ENCODE assay signal across 8 cellular contexts in the genomic region with DNA sequence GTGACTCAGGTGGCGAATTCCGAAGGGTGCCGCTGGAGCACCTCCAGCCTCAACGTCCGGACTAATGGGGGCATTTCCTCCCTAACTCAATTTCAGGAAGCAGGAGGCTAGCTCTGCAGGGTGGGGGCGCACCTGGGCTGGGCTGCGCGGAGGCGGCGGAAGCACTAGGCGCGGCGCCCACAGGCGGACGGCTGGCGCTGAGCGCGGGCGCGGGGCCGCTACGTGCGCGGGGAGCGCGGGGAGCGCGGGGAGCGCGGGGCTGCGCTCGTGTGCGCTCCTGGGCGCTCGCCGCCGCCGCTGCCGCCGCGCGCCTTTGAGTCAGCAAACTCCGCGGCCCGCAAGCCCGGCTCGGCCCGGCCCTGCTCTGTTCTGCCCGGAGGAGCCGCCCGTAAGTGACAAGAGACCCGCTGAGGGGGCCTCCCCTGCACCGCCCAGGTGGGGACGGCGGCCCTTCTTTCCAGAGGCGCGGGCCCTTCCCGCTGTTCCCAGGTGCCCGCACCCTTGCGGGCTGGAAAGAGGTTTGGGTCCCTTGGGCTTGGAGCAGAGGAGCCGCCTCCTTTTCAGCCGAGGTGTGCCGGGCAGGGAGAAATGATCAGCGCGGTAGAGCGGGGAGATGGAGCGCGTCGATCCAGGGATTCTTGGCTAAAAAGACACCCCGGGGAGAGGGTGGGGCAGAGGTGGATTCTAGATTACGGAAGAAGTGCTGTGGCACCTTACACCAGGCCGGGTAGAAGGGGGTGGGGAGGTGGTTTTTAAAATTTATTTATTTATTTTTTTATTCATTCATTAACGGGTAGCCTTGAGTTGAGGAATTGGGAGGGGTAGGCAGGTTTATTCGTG. TPM values are rescaled to one million over a fixed set of nuclear protein-coding genes. Genes with fewer than 3 reads are reported as not detected.
DNase-seq lines count a peak whose midpoint lies in the region; ATAC-seq and TF ChIP-seq lines count a peak whose summit lies in the region.

A gene with protein sequence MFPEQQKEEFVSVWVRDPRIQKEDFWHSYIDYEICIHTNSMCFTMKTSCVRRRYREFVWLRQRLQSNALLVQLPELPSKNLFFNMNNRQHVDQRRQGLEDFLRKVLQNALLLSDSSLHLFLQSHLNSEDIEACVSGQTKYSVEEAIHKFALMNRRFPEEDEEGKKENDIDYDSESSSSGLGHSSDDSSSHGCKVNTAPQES (plus strand): TSS at position 164 of the 840 bp plus-strand sequence. CDS start 54,581 bp downstream, outside the sequence.

- H3K4me3 ChIP-seq in lower leg skin (ENCODE audit: low read depth, poor library complexity, severe bottlenecking): peak within 1 kb of the TSS; percentile 31

- peak; percentile 76 for ATAC-seq in GM18498 (IDR thresholded peaks at IDR 0.05; ENCODE audit: unreplicated experiment)
- peak; percentile 62 for ATAC-seq in HG02884 (IDR thresholded peaks at IDR 0.05; ENCODE audit: unreplicated experiment)

- 1 to 3% methylated on average over 20 to 40 of the region's 74 CpGs for WGBS in lower leg skin, 2 donors

- intact Hi-C loops in lower leg skin (cut with DNase I; ENCODE audit: low total_unique reads): no loop called here

- TF ChIP-seq POLR2A in lower leg skin (IDR thresholded peaks at IDR 0.05): no peak

- DNase-seq in NCI-H1930 (lab: John Stamatoyannopoulos, UW): peak; percentile 55 to 80
- peak; percentile 25 to 70 (median 48) for DNase-seq in activated CD4-positive, CD25-positive, alpha-beta regulatory T cell (lab: John Stamatoyannopoulos, UW)
- peak; percentile 64 for DNase-seq in cerebellar cortex (ENCODE audit: low spot score)
- DNase-seq in lower leg skin (ENCODE audit: low spot score in 2 of 2): peak in 1 of 2 donors; percentile 84
- peak; percentile 22 to 40 (median 29) for DNase-seq in stimulated activated CD4-positive, alpha-beta T cell treated with anti-CD3 and anti-CD28 coated beads, TNF-alpha, amount 100 ng/mL, for 1 hour (ENCODE audit: low read depth in 3 of 3, low spot score in 1 of 3)
- DNase-seq in superior temporal gyrus (ENCODE audit: extremely low spot score): no peak

- TF ChIP-seq CTCF in lower leg skin (IDR thresholded peaks at IDR 0.05): no peak

RNA-seq across cellular contexts. Expression of the gene that starts here (rescaled TPM):
- total RNA-seq in lower leg skin: 1 to 10 TPM; 2.0 to 10.0 (median 3.8) TPM
